In genomic region chr7:4606776-4607175, GRCh38 we compare ENCODE assay signal across 21 cellular contexts.
DNase-seq lines count a peak whose midpoint lies in the region; TF ChIP-seq lines count a peak whose summit lies in the region.
"Had no signal": no experiment of that assay in that cellular context is flagged by ENCODE, and none has a peak within 500 bp of the region (broad histone marks: within the 10 kb centered on the region; RNA-seq: fewer than 3 reads in every experiment).

No MANE protein-coding gene starts in this region.

- no peak overlapping the region for H3K4me3 ChIP-seq in testis
- H3K4me3 ChIP-seq: A549, PC-9 had no signal

- intact Hi-C loops in testis (cut with DNase I; ENCODE audit: low total_unique reads), result no loop called here

- H3K4me1 ChIP-seq in testis, result no peaks in the 10 kb centered on the region
- H3K4me1 ChIP-seq: A549 had no signal

- H3K36me3 ChIP-seq in testis (ENCODE audit: low read depth, missing control alignments), result no peaks in the 10 kb centered on the region

- no peaks in the 10 kb centered on the region for H3K27me3 ChIP-seq in testis

- TF ChIP-seq POLR2A in testis (IDR thresholded peaks at IDR 0.05), result no peak

- no peaks in the 10 kb centered on the region for H3K9me3 ChIP-seq in testis
- H3K9me3 ChIP-seq: A549 had no signal

- WGBS in testis, 2 donors, result 63 to 72% methylated on average over 11 of the region's 11 CpGs

- no peak for TF ChIP-seq CTCF in testis (IDR thresholded peaks at IDR 0.05)

- no peak overlapping the region for H3K27ac ChIP-seq in testis
- H3K27ac ChIP-seq: A549, PC-9 had no signal

- DNase-seq in Daoy (ENCODE audit: low read depth) (peak; percentile 61), NCI-H146 (lab: John Stamatoyannopoulos, UW) (peak; percentile 43), mesenteric fat pad (ENCODE audit: low spot score) (peak; percentile 37), testis (peak; percentile 3), HT-29 (ENCODE audit: low spot score) (no peak), putamen (ENCODE audit: low spot score) (no peak), GDM1 (lab: John Stamatoyannopoulos, UW) (no peak)
- DNase-seq: C1 segment of cervical spinal cord; CD4-positive, alpha-beta memory T cell; COR-L47; DMS 273 treated with DMSO at 0.1 percent for 48 hours; DMS79; H7; Karpas-422; NCI-H1105 treated with DMSO at 0.1 percent for 48 hours; NCI-H1694 treated with DMSO at 0.1 percent for 48 hours; NCI-H2081; NCI-H2227 treated with DMSO at 0.1 percent for 48 hours; NCI-H526 treated with DMSO at 0.1 percent for 48 hours; PC-9 had no signal

Comparison
In these comparisons a context has a peak if more than half of its experiments do, and no peak if none do; other contexts are left out.
1. DNase-seq: peak in Daoy (single experiment), NCI-H146 (single experiment), mesenteric fat pad (single experiment) and testis (single experiment); none in HT-29 (single experiment), putamen (single experiment) and GDM1 (single experiment).